1 cellular context compared by ENCODE assay signal in genomic region chr14:92400579-92401444, GRCh38.
A peak's percentile ranks its signal among the peaks of the same experiment; 100 is the strongest.
TF ChIP-seq lines count a peak whose summit lies in the region.

No MANE protein-coding gene starts in this region.

TF ChIP-seq in GM12878, 131 proteins besides CTCF, POLR2A, EP300 and RAD21 (continued from another document and continues in another):
- TF ChIP-seq ZBTB33 (IDR thresholded peaks at IDR 0.05) (no peak), RB1 (IDR thresholded peaks at IDR 0.05; ENCODE audit: borderline replicate concordance) (no peak), GATAD2B (conservative IDR thresholded peaks at IDR 0.05; ENCODE audit: low read depth) (no peak), KDM1A (IDR thresholded peaks at IDR 0.05; ENCODE audit: borderline replicate concordance) (no peak), MTA3 (IDR thresholded peaks at IDR 0.05; ENCODE audit: borderline replicate concordance, low read length) (no peak), SUPT20H (IDR thresholded peaks at IDR 0.05; ENCODE audit: borderline replicate concordance, control insufficient read depth, low read depth, low read length) (no peak), PML (IDR thresholded peaks at IDR 0.05; ENCODE audit: low read length) (no peak), PAX8 (IDR thresholded peaks at IDR 0.05) (no peak), ZBTB11 (CRISPR knock-in tag; IDR thresholded peaks at IDR 0.05) (no peak), ZNF207 (IDR thresholded peaks at IDR 0.05; ENCODE audit: borderline replicate concordance) (no peak), STAT3 (IDR thresholded peaks at IDR 0.05; ENCODE audit: low read depth, low read length) (no peak), POU2F2 (IDR thresholded peaks at IDR 0.05; ENCODE audit: borderline replicate concordance, low read depth, low read length) (peak; percentile 95; the same call in 2 of the 3 replicates), MEF2A (IDR thresholded peaks at IDR 0.05; ENCODE audit: insufficient read depth, low read depth, low read length) (no peak), CREM (IDR thresholded peaks at IDR 0.05; ENCODE audit: low read depth) (peak; percentile 58), CEBPZ (IDR thresholded peaks at IDR 0.05; ENCODE audit: low read depth, low read length) (no peak), ZNF217 (IDR thresholded peaks at IDR 0.05) (0 out of 2 replicates have a peak, but pooled peaks have one; percentile 33), TCF7 (IDR thresholded peaks at IDR 0.05; ENCODE audit: borderline replicate concordance) (no peak), GABPA (IDR thresholded peaks at IDR 0.05; ENCODE audit: low read depth) (no peak), POLR2AphosphoS5 (IDR thresholded peaks at IDR 0.05; ENCODE audit: low read length) (no peak), ETV6 (conservative IDR thresholded peaks at IDR 0.05 in 1 of 2, IDR thresholded peaks at IDR 0.05 in 1 of 2; ENCODE audit: borderline replicate concordance in 1 of 2, low read depth in 1 of 2) (0 out of 4 replicates have a peak, but pooled peaks of 1 of the 2 experiments have one; percentile 50), JUNB (IDR thresholded peaks at IDR 0.05) (no peak; the same call in 1 of the 2 replicates), ZSCAN29 (IDR thresholded peaks at IDR 0.05) (no peak), NR2C2 (IDR thresholded peaks at IDR 0.05; ENCODE audit: borderline replicate concordance, control insufficient read depth, insufficient read length, low read depth) (no peak), HDGF (IDR thresholded peaks at IDR 0.05) (no peak), BMI1 (IDR thresholded peaks at IDR 0.05; ENCODE audit: borderline replicate concordance) (peak; percentile 83), HDAC2 (IDR thresholded peaks at IDR 0.05) (no peak), BCLAF1 (IDR thresholded peaks at IDR 0.05) (no peak), YBX1 (IDR thresholded peaks at IDR 0.05) (no peak), TBL1XR1 (IDR thresholded peaks at IDR 0.05; ENCODE audit: low read depth, low read length) (0 out of 2 replicates have a peak, but pooled peaks have one; percentile 25), SPI1 (IDR thresholded peaks at IDR 0.05; ENCODE audit: borderline replicate concordance, insufficient read depth, low read depth, low read length) (peak; percentile 97), ZNF24 (IDR thresholded peaks at IDR 0.05) (no peak), HCFC1 (IDR thresholded peaks at IDR 0.05; ENCODE audit: low read length) (no peak), TCF12 (IDR thresholded peaks at IDR 0.05; ENCODE audit: low read depth, low read length) (no peak)
- TF ChIP-seq, protein P1, sequence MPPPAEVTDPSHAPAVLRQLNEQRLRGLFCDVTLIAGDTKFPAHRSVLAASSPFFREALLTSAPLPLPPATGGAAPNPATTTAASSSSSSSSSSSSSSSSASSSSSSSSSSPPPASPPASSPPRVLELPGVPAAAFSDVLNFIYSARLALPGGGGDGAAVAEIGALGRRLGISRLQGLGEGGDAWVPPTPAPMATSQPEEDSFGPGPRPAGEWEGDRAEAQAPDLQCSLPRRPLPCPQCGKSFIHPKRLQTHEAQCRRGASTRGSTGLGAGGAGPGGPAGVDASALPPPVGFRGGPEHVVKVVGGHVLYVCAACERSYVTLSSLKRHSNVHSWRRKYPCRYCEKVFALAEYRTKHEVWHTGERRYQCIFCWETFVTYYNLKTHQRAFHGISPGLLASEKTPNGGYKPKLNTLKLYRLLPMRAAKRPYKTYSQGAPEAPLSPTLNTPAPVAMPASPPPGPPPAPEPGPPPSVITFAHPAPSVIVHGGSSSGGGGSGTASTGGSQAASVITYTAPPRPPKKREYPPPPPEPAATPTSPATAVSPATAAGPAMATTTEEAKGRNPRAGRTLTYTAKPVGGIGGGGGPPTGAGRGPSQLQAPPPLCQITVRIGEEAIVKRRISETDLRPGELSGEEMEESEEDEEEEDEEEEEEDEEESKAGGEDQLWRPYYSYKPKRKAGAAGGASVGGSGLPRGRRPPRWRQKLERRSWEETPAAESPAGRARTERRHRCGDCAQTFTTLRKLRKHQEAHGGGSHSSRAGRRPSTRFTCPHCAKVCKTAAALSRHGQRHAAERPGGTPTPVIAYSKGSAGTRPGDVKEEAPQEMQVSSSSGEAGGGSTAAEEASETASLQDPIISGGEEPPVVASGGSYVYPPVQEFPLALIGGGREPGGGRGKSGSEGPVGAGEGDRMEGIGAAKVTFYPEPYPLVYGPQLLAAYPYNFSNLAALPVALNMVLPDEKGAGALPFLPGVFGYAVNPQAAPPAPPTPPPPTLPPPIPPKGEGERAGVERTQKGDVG (CRISPR knock-in tag; IDR thresholded peaks at IDR 0.05) = no peak
- TF ChIP-seq, protein P2, sequence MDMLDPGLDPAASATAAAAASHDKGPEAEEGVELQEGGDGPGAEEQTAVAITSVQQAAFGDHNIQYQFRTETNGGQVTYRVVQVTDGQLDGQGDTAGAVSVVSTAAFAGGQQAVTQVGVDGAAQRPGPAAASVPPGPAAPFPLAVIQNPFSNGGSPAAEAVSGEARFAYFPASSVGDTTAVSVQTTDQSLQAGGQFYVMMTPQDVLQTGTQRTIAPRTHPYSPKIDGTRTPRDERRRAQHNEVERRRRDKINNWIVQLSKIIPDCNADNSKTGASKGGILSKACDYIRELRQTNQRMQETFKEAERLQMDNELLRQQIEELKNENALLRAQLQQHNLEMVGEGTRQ (IDR thresholded peaks at IDR 0.05; ENCODE audit: borderline replicate concordance, low read depth, low read length) = no peak
- TF ChIP-seq, protein P3, sequence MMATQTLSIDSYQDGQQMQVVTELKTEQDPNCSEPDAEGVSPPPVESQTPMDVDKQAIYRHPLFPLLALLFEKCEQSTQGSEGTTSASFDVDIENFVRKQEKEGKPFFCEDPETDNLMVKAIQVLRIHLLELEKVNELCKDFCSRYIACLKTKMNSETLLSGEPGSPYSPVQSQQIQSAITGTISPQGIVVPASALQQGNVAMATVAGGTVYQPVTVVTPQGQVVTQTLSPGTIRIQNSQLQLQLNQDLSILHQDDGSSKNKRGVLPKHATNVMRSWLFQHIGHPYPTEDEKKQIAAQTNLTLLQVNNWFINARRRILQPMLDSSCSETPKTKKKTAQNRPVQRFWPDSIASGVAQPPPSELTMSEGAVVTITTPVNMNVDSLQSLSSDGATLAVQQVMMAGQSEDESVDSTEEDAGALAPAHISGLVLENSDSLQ (IDR thresholded peaks at IDR 0.05) = peak; percentile 64
- TF ChIP-seq, protein P4, sequence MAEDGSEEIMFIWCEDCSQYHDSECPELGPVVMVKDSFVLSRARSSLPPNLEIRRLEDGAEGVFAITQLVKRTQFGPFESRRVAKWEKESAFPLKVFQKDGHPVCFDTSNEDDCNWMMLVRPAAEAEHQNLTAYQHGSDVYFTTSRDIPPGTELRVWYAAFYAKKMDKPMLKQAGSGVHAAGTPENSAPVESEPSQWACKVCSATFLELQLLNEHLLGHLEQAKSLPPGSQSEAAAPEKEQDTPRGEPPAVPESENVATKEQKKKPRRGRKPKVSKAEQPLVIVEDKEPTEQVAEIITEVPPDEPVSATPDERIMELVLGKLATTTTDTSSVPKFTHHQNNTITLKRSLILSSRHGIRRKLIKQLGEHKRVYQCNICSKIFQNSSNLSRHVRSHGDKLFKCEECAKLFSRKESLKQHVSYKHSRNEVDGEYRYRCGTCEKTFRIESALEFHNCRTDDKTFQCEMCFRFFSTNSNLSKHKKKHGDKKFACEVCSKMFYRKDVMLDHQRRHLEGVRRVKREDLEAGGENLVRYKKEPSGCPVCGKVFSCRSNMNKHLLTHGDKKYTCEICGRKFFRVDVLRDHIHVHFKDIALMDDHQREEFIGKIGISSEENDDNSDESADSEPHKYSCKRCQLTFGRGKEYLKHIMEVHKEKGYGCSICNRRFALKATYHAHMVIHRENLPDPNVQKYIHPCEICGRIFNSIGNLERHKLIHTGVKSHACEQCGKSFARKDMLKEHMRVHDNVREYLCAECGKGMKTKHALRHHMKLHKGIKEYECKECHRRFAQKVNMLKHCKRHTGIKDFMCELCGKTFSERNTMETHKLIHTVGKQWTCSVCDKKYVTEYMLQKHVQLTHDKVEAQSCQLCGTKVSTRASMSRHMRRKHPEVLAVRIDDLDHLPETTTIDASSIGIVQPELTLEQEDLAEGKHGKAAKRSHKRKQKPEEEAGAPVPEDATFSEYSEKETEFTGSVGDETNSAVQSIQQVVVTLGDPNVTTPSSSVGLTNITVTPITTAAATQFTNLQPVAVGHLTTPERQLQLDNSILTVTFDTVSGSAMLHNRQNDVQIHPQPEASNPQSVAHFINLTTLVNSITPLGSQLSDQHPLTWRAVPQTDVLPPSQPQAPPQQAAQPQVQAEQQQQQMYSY (CRISPR knock-in tag; IDR thresholded peaks at IDR 0.05) = no peak
- TF ChIP-seq, protein P5, sequence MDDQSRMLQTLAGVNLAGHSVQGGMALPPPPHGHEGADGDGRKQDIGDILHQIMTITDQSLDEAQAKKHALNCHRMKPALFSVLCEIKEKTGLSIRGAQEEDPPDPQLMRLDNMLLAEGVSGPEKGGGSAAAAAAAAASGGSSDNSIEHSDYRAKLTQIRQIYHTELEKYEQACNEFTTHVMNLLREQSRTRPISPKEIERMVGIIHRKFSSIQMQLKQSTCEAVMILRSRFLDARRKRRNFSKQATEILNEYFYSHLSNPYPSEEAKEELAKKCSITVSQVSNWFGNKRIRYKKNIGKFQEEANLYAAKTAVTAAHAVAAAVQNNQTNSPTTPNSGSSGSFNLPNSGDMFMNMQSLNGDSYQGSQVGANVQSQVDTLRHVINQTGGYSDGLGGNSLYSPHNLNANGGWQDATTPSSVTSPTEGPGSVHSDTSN (IDR thresholded peaks at IDR 0.05; ENCODE audit: insufficient replicate concordance, low read depth, low read length) = no peak
